19 cellular contexts compared by ENCODE assay signal in the genomic region with DNA sequence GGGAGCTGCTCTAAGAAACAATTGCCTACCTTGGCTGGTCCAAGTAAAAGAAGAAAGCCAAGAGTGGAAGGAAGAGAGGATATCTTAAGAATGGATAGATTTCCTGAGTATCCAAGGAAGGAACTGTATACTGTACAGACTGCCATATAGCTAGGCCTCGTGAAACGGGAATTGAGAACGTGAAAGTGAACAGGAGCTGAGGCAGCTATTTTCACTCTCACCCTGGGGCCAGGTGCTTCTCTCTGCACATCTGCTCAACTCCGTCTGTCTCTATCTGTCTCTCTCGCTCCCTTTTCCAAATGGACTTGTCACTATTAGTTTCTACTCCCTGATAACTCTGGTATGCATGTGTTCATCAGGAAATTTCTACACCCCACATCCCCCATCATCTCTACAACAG. TPM values are rescaled to one million over a fixed set of nuclear protein-coding genes. Genes with fewer than 3 reads are reported as not detected.
DNase-seq lines count a peak whose midpoint lies in the region; ATAC-seq and FAIRE-seq lines count a peak whose summit lies in the region.
"Had no signal": no experiment of that assay in that cellular context is flagged by ENCODE, and none has a peak within 500 bp of the region (broad histone marks: within the 10 kb centered on the region; RNA-seq: fewer than 3 reads in every experiment).

No MANE protein-coding gene starts in this region.

- H3K4me3 Mint-ChIP-seq in activated CD4-positive, alpha-beta memory T cell treated with anti-CD3 and anti-CD28 coated beads for 36 hours, result no peak overlapping the region
- no peak overlapping the region for H3K4me3 Mint-ChIP-seq in activated CD4-positive, alpha-beta memory T cell treated with anti-CD3 and anti-CD28 coated beads, Interleukin-2, amount 10 ng/mL, durations not matched to agents 7 days and 5 days
- H3K4me3 Mint-ChIP-seq in naive B cell, result peak overlapping the region in 1 of 8 donors; percentile 42
- H3K4me3 Mint-ChIP-seq: endodermal cell had no signal

- ATAC-seq in HG02642 (IDR thresholded peaks at IDR 0.05; ENCODE audit: poor library complexity, unreplicated experiment), result peak; percentile 74
- peak; percentile 18 to 28 for ATAC-seq in naive B cell (ENCODE audit: low read depth in 2 of 2)

- no peak for DNase-seq in activated CD4-positive, alpha-beta memory T cell treated with anti-CD3 and anti-CD28 coated beads for 36 hours
- no peak for DNase-seq in activated CD4-positive, alpha-beta memory T cell treated with anti-CD3 and anti-CD28 coated beads, Interleukin-2, amount 10 ng/mL, durations not matched to agents 7 days and 5 days
- peak; percentile 11 for DNase-seq in NOMO-1 treated with dmso at 0.1 percent for 144 hours (lab: John Stamatoyannopoulos, UW; ENCODE audit: unreplicated experiment)
- DNase-seq in naive B cell, result no peak
- DNase-seq in frontal cortex (ENCODE audit: low spot score in 2 of 2), result no peak
- DNase-seq in middle frontal gyrus (ENCODE audit: extremely low spot score, low spot score), result no peak
- no peak for DNase-seq in globus pallidus (ENCODE audit: low spot score)
- DNase-seq: activated CD4-positive, alpha-beta T cell treated with anti-CD3 and anti-CD28 coated beads for 4 hours; activated naive CD4-positive, alpha-beta T cell treated with Interleukin-2 at 50 U/mL for 16 hours; Calu3; endodermal cell; foreskin fibroblast; mesenchymal stem cell; NCI-H1105 treated with DMSO at 0.1 percent for 48 hours; NCI-H345; small intestine; T-helper 1 cell had no signal

- intact Hi-C loops in activated CD4-positive, alpha-beta memory T cell treated with anti-CD3 and anti-CD28 coated beads for 36 hours (cut with micrococcal nuclease), result no loop called here

- H3K27me3 Mint-ChIP-seq in activated CD4-positive, alpha-beta memory T cell treated with anti-CD3 and anti-CD28 coated beads for 36 hours, result no peaks in the 10 kb centered on the region
- no peaks in the 10 kb centered on the region for H3K27me3 Mint-ChIP-seq in activated CD4-positive, alpha-beta memory T cell treated with anti-CD3 and anti-CD28 coated beads, Interleukin-2, amount 10 ng/mL, durations not matched to agents 7 days and 5 days
- H3K27me3 Mint-ChIP-seq in naive B cell, result no peaks in the 10 kb centered on the region

- no peaks in the 10 kb centered on the region for H3K36me3 Mint-ChIP-seq in activated CD4-positive, alpha-beta memory T cell treated with anti-CD3 and anti-CD28 coated beads for 36 hours
- no peaks in the 10 kb centered on the region for H3K36me3 Mint-ChIP-seq in activated CD4-positive, alpha-beta memory T cell treated with anti-CD3 and anti-CD28 coated beads, Interleukin-2, amount 10 ng/mL, durations not matched to agents 7 days and 5 days (ENCODE audit: low read depth)
- peaks cover 0 to 3% of the 10 kb centered on the region in 2 donors for H3K36me3 Mint-ChIP-seq in naive B cell

- H3K9me3 Mint-ChIP-seq in activated CD4-positive, alpha-beta memory T cell treated with anti-CD3 and anti-CD28 coated beads for 36 hours, result no peaks in the 10 kb centered on the region
- H3K9me3 Mint-ChIP-seq in activated CD4-positive, alpha-beta memory T cell treated with anti-CD3 and anti-CD28 coated beads, Interleukin-2, amount 10 ng/mL, durations not matched to agents 7 days and 5 days, result no peaks in the 10 kb centered on the region
- no peaks in the 10 kb centered on the region for H3K9me3 Mint-ChIP-seq in naive B cell
- H3K9me3 Mint-ChIP-seq: endodermal cell had no signal

- no peak for FAIRE-seq in frontal cortex (lab: Jason Lieb, UNC)
- FAIRE-seq: H1, small intestine had no signal

- H3K27ac Mint-ChIP-seq in activated CD4-positive, alpha-beta memory T cell treated with anti-CD3 and anti-CD28 coated beads for 36 hours, result peak overlapping the region; percentile 66
- H3K27ac Mint-ChIP-seq in activated CD4-positive, alpha-beta memory T cell treated with anti-CD3 and anti-CD28 coated beads, Interleukin-2, amount 10 ng/mL, durations not matched to agents 7 days and 5 days, result no peak overlapping the region
- peak overlapping the region in 3 of 6 donors; percentile 13 to 90 (median 81) for H3K27ac Mint-ChIP-seq in naive B cell
- H3K27ac Mint-ChIP-seq: endodermal cell had no signal

- peaks cover 43% of the 10 kb centered on the region for H3K4me1 Mint-ChIP-seq in activated CD4-positive, alpha-beta memory T cell treated with anti-CD3 and anti-CD28 coated beads for 36 hours (ENCODE audit: low read depth)
- H3K4me1 Mint-ChIP-seq in activated CD4-positive, alpha-beta memory T cell treated with anti-CD3 and anti-CD28 coated beads, Interleukin-2, amount 10 ng/mL, durations not matched to agents 7 days and 5 days, result peaks cover 33% of the 10 kb centered on the region
- peaks cover 21 to 24% (median 22%) of the 10 kb centered on the region in 3 donors for H3K4me1 Mint-ChIP-seq in naive B cell
- H3K4me1 Mint-ChIP-seq: endodermal cell had no signal

- POLR2A ChIA-PET in activated CD4-positive, alpha-beta memory T cell treated with anti-CD3 and anti-CD28 coated beads for 36 hours (lab: Charles Lee), result interaction anchor here (0.6 to 1.8 kb wide), 3 partner anchors 50 to 1385 kb away, joined by 3 to 6 read pairs (median 4); no protein-coding TSS in a partner anchor
- POLR2A ChIA-PET in activated CD4-positive, alpha-beta memory T cell treated with anti-CD3 and anti-CD28 coated beads, Interleukin-2, amount 10 ng/mL, durations not matched to agents 7 days and 5 days (lab: Charles Lee), result interaction anchor here (1.4 kb wide), 1 partner anchor 19 kb away, joined by 3 read pairs; no protein-coding TSS in a partner anchor

- CTCF ChIA-PET in activated CD4-positive, alpha-beta memory T cell treated with anti-CD3 and anti-CD28 coated beads for 36 hours (lab: Charles Lee), result interaction anchor here (1.1 to 1.3 kb wide), 3 partner anchors 16 to 127 kb away, joined by 3 to 7 read pairs (median 5); no protein-coding TSS in a partner anchor
- CTCF ChIA-PET in activated CD4-positive, alpha-beta memory T cell treated with anti-CD3 and anti-CD28 coated beads, Interleukin-2, amount 10 ng/mL, durations not matched to agents 7 days and 5 days (lab: Charles Lee), result interaction anchor here (1.0 to 3.0 kb wide), 3 partner anchors 9 to 36 kb away, joined by 3 to 8 read pairs (median 3); a partner anchor contains a TSS

RNA-seq across cellular contexts. Expression of a gene that starts 35.9 kb away (rescaled TPM):
- total RNA-seq in activated CD4-positive, alpha-beta memory T cell treated with anti-CD3 and anti-CD28 coated beads for 36 hours, result 10 to 100 TPM; 31.0 to 34.7 TPM
- total RNA-seq in activated CD4-positive, alpha-beta memory T cell treated with anti-CD3 and anti-CD28 coated beads, Interleukin-2, amount 10 ng/mL, durations not matched to agents 7 days and 5 days, result 10 to 100 TPM; 31.7 to 32.3 TPM
- 10 to 100 TPM in 1 of 6 donors, 1 to 10 TPM in 5; 3.0 to 18.8 (median 6.8) TPM for polyA plus RNA-seq in naive B cell (ENCODE audit: low read depth in 6 of 6)
- 12.2 TPM for total RNA-seq in frontal cortex

RNA-seq across cellular contexts. Expression of a gene that starts 49.0 kb away (rescaled TPM):
- 1 to 10 TPM; 9.4 to 9.8 TPM for total RNA-seq in activated CD4-positive, alpha-beta memory T cell treated with anti-CD3 and anti-CD28 coated beads for 36 hours
- 10 to 100 TPM; 11.8 to 11.9 TPM for total RNA-seq in activated CD4-positive, alpha-beta memory T cell treated with anti-CD3 and anti-CD28 coated beads, Interleukin-2, amount 10 ng/mL, durations not matched to agents 7 days and 5 days
- polyA plus RNA-seq in naive B cell (ENCODE audit: low read depth in 6 of 6), result 100 to 1,000 TPM; 293 to 418 (median 315) TPM
- total RNA-seq in frontal cortex, result 0.41 TPM
